ENCODE assay signal across 14 cellular contexts in genomic region chr1:234849824-234850223, GRCh38.
DNase-seq lines count a peak whose midpoint lies in the region; ATAC-seq and TF ChIP-seq lines count a peak whose summit lies in the region.
"Had no signal": no experiment of that assay in that cellular context is flagged by ENCODE, and none has a peak within 500 bp of the region (broad histone marks: within the 10 kb centered on the region; RNA-seq: fewer than 3 reads in every experiment).

No MANE protein-coding gene starts in this region.

- H3K27me3 ChIP-seq in Panc1 (ENCODE audit: control insufficient read depth, insufficient read depth, low read length) = no peaks in the 10 kb centered on the region
- no peaks in the 10 kb centered on the region for H3K27me3 ChIP-seq in hepatocyte
- no peaks in the 10 kb centered on the region for H3K27me3 ChIP-seq in transverse colon
- no peaks in the 10 kb centered on the region for H3K27me3 ChIP-seq in body of pancreas

- in situ Hi-C loops in Panc1 (cut with HindIII; ENCODE audit: low pct_unique_long_range_greater_than_20kb, low sequenced_read_pairs) = no loop called here
- in situ Hi-C loops in transverse colon (cut with MboI; ENCODE audit: low pct_ligation_motif_present in 1 of 4, low pct_unique_long_range_greater_than_20kb in 1 of 4, low sequenced_read_pairs in 3 of 4) = loop anchor here (10.0 to 25.0 kb wide), 3 partner anchors 113 to 238 kb away; partner anchors contain the start of gene IRF2BP2 (in 2 of the 4)

- TF ChIP-seq CTCF in Panc1 (IDR thresholded peaks at IDR 0.05) (no peak), hepatocyte (IDR thresholded peaks at IDR 0.05; ENCODE audit: poor library complexity) (no peak), transverse colon (IDR thresholded peaks at IDR 0.05) (no peak), body of pancreas (IDR thresholded peaks at IDR 0.05) (no peak)

- peak overlapping the region; percentile 83 for H3K27ac ChIP-seq in Panc1 (ENCODE audit: low read length)
- peak overlapping the region; percentile 62 for H3K27ac ChIP-seq in hepatocyte
- peak overlapping the region; percentile 18 to 71 (median 60) for H3K27ac ChIP-seq in transverse colon
- peak overlapping the region in 1 of 4 donors; percentile 40 for H3K27ac ChIP-seq in body of pancreas

- H4K20me1 ChIP-seq in hepatocyte (ENCODE audit: insufficient read depth, poor library complexity, severe bottlenecking) = no peaks in the 10 kb centered on the region

- H3K4me1 ChIP-seq in Panc1 (ENCODE audit: control insufficient read depth, insufficient read depth, low read length) (peaks cover 26% of the 10 kb centered on the region), hepatocyte (ENCODE audit: insufficient read depth) (peaks cover 6% of the 10 kb centered on the region), transverse colon (peaks cover 0 to 38% (median 18%) of the 10 kb centered on the region in 4 donors), body of pancreas (peaks cover 12% of the 10 kb centered on the region)

- H3K36me3 Mint-ChIP-seq in activated naive CD4-positive, alpha-beta T cell treated with anti-CD3 and anti-CD28 coated beads for 36 hours (ENCODE audit: low read depth) = no peaks in the 10 kb centered on the region
- no peaks in the 10 kb centered on the region for H3K36me3 Mint-ChIP-seq in activated naive CD4-positive, alpha-beta T cell treated with anti-CD3 and anti-CD28 coated beads, Interleukin-2, amount 10 ng/mL, durations not matched to agents 7 days and 5 days

- H3K79me2 ChIP-seq in hepatocyte = no peaks in the 10 kb centered on the region

- TF ChIP-seq POLR2A in transverse colon (IDR thresholded peaks at IDR 0.05) (no peak), body of pancreas (IDR thresholded peaks at IDR 0.05) (no peak)

- H3K9me3 Mint-ChIP-seq in activated naive CD4-positive, alpha-beta T cell treated with anti-CD3 and anti-CD28 coated beads for 36 hours = peaks cover 1% of the 10 kb centered on the region
- no peaks in the 10 kb centered on the region for H3K9me3 Mint-ChIP-seq in activated naive CD4-positive, alpha-beta T cell treated with anti-CD3 and anti-CD28 coated beads, Interleukin-2, amount 10 ng/mL, durations not matched to agents 7 days and 5 days
- H3K9me3 Mint-ChIP-seq: effector memory CD8-positive, alpha-beta T cell had no signal

- H3K4me1 Mint-ChIP-seq in activated naive CD4-positive, alpha-beta T cell treated with anti-CD3 and anti-CD28 coated beads for 36 hours (ENCODE audit: low read depth) = peaks cover 69% of the 10 kb centered on the region
- peaks cover 67% of the 10 kb centered on the region for H3K4me1 Mint-ChIP-seq in activated naive CD4-positive, alpha-beta T cell treated with anti-CD3 and anti-CD28 coated beads, Interleukin-2, amount 10 ng/mL, durations not matched to agents 7 days and 5 days

- WGBS in hepatocyte (ENCODE audit: low lambda C conversion rate, missing lambda C conversion rate) = 86% methylated on average over 7 of the region's 7 CpGs
- 41 to 51% methylated on average over 3 to 7 of the region's 7 CpGs for WGBS in transverse colon (ENCODE audit: low coverage in 1 of 2), 2 donors
- WGBS in body of pancreas, 2 donors = 75 to 82% methylated on average over 7 of the region's 7 CpGs

- H3K9me3 ChIP-seq in Panc1 (ENCODE audit: control insufficient read depth, insufficient read depth, low read depth, low read length) = no peaks in the 10 kb centered on the region
- H3K9me3 ChIP-seq in hepatocyte (ENCODE audit: low read depth) = no peaks in the 10 kb centered on the region
- no peaks in the 10 kb centered on the region for H3K9me3 ChIP-seq in transverse colon
- no peaks in the 10 kb centered on the region for H3K9me3 ChIP-seq in body of pancreas

- no peak for ATAC-seq in Panc1
- no peak for ATAC-seq in GM21381 (IDR thresholded peaks at IDR 0.05; ENCODE audit: unreplicated experiment)
- no peak for ATAC-seq in body of pancreas
- ATAC-seq: effector memory CD8-positive, alpha-beta T cell had no signal

- no peaks in the 10 kb centered on the region for H3K36me3 ChIP-seq in Panc1 (ENCODE audit: control insufficient read depth, insufficient read depth, low read length)
- no peaks in the 10 kb centered on the region for H3K36me3 ChIP-seq in hepatocyte (replicated peaks; ENCODE audit: insufficient read depth, low read depth)
- no peaks in the 10 kb centered on the region for H3K36me3 ChIP-seq in transverse colon
- H3K36me3 ChIP-seq in body of pancreas (replicated peaks in 1 of 2; ENCODE audit: insufficient read depth in 1 of 2, low read depth in 2 of 2) = no peaks in the 10 kb centered on the region

- no peak overlapping the region for H2AFZ ChIP-seq in hepatocyte

- peak; percentile 28 for DNase-seq in activated naive CD4-positive, alpha-beta T cell treated with anti-CD3 and anti-CD28 coated beads for 36 hours
- DNase-seq in activated naive CD4-positive, alpha-beta T cell treated with anti-CD3 and anti-CD28 coated beads, Interleukin-2, amount 10 ng/mL, durations not matched to agents 7 days and 5 days = no peak
- DNase-seq in Panc1 (ENCODE audit: low read depth, low spot score) (no peak), hepatocyte (ENCODE audit: low spot score) (no peak), transverse colon (peak; percentile 36), ecto neural progenitor cell (ENCODE audit: low spot score) (no peak), body of pancreas (no peak)
- DNase-seq: effector memory CD8-positive, alpha-beta T cell; GOT3; NCI-H1092 treated with DMSO at 0.1 percent for 48 hours; NCI-H2227 treated with DMSO at 0.1 percent for 48 hours; nephron progenitor cell; stimulated activated CD4-positive, alpha-beta T cell treated with anti-CD3 and anti-CD28 coated beads, Interleukin-1b, Interleukin-23, amount 100 ng/mL, for 48 hours had no signal

- no peak overlapping the region for H3K27ac Mint-ChIP-seq in activated naive CD4-positive, alpha-beta T cell treated with anti-CD3 and anti-CD28 coated beads for 36 hours
- H3K27ac Mint-ChIP-seq in activated naive CD4-positive, alpha-beta T cell treated with anti-CD3 and anti-CD28 coated beads, Interleukin-2, amount 10 ng/mL, durations not matched to agents 7 days and 5 days = no peak overlapping the region
- H3K27ac Mint-ChIP-seq: effector memory CD8-positive, alpha-beta T cell; nephron progenitor cell had no signal

- BruUV-seq in Panc1 (replicated peaks; lab: Mats Ljungman, UMichigan) = no TSS peak

- H3K9me2 ChIP-seq in hepatocyte (replicated peaks; ENCODE audit: insufficient read depth) = no peaks in the 10 kb centered on the region

- no peak overlapping the region for H3K4me2 ChIP-seq in hepatocyte

- no peaks in the 10 kb centered on the region for H3K27me3 Mint-ChIP-seq in activated naive CD4-positive, alpha-beta T cell treated with anti-CD3 and anti-CD28 coated beads for 36 hours (ENCODE audit: low read depth)
- H3K27me3 Mint-ChIP-seq in activated naive CD4-positive, alpha-beta T cell treated with anti-CD3 and anti-CD28 coated beads, Interleukin-2, amount 10 ng/mL, durations not matched to agents 7 days and 5 days = no peaks in the 10 kb centered on the region
- H3K27me3 Mint-ChIP-seq: effector memory CD8-positive, alpha-beta T cell had no signal

- CTCF ChIA-PET in activated naive CD4-positive, alpha-beta T cell treated with anti-CD3 and anti-CD28 coated beads for 36 hours (lab: Charles Lee) = interaction anchor here (0.6 to 1.6 kb wide), 2 partner anchors 11 to 30 kb away, joined by 3 to 4 read pairs; no protein-coding TSS in a partner anchor
- CTCF ChIA-PET in activated naive CD4-positive, alpha-beta T cell treated with anti-CD3 and anti-CD28 coated beads, Interleukin-2, amount 10 ng/mL, durations not matched to agents 7 days and 5 days (lab: Charles Lee) = interaction anchor here (1.3 kb wide), 1 partner anchor 82 kb away, joined by 3 read pairs; no protein-coding TSS in a partner anchor
- CTCF ChIA-PET in Panc1 (lab: Charles Lee) = no interaction called here

- POLR2A ChIA-PET in Panc1 (lab: Charles Lee) = no interaction called here

- H3K4me3 ChIP-seq in Panc1 (ENCODE audit: low read depth in 2 of 2, low read length in 2 of 2) (no peak overlapping the region), hepatocyte (no peak overlapping the region), transverse colon (no peak overlapping the region), body of pancreas (no peak overlapping the region)

- H3K4me3 Mint-ChIP-seq in activated naive CD4-positive, alpha-beta T cell treated with anti-CD3 and anti-CD28 coated beads for 36 hours = no peak overlapping the region
- no peak overlapping the region for H3K4me3 Mint-ChIP-seq in activated naive CD4-positive, alpha-beta T cell treated with anti-CD3 and anti-CD28 coated beads, Interleukin-2, amount 10 ng/mL, durations not matched to agents 7 days and 5 days
- H3K4me3 Mint-ChIP-seq: effector memory CD8-positive, alpha-beta T cell; nephron progenitor cell had no signal

- no peak for TF ChIP-seq EP300 in transverse colon (IDR thresholded peaks at IDR 0.05; ENCODE audit: low read depth)

- intact Hi-C loops in activated naive CD4-positive, alpha-beta T cell treated with anti-CD3 and anti-CD28 coated beads for 36 hours (cut with micrococcal nuclease) = loop anchor here (10.0 kb wide), 1 partner anchor 445 kb away; no protein-coding TSS in a partner anchor
- intact Hi-C loops in Panc1 (cut with micrococcal nuclease; ENCODE audit: unreplicated experiment) = no loop called here
- intact Hi-C loops in transverse colon (cut with DNase I; ENCODE audit: low total_unique reads) = no loop called here
- intact Hi-C loops in body of pancreas (cut with DNase I) = no loop called here

Comparison
In these comparisons a context has a peak if more than half of its experiments do, and no peak if none do; other contexts are left out.
1. DNase-seq: peak in activated naive CD4-positive, alpha-beta T cell treated with anti-CD3 and anti-CD28 coated beads for 36 hours (single experiment) and transverse colon (single experiment); none in activated naive CD4-positive, alpha-beta T cell treated with anti-CD3 and anti-CD28 coated beads, Interleukin-2, amount 10 ng/mL, durations not matched to agents 7 days and 5 days (single experiment), Panc1 (single experiment), hepatocyte (single experiment), ecto neural progenitor cell (single experiment) and body of pancreas (0 of 4).